27 cellular contexts compared by ENCODE assay signal in the genomic region with DNA sequence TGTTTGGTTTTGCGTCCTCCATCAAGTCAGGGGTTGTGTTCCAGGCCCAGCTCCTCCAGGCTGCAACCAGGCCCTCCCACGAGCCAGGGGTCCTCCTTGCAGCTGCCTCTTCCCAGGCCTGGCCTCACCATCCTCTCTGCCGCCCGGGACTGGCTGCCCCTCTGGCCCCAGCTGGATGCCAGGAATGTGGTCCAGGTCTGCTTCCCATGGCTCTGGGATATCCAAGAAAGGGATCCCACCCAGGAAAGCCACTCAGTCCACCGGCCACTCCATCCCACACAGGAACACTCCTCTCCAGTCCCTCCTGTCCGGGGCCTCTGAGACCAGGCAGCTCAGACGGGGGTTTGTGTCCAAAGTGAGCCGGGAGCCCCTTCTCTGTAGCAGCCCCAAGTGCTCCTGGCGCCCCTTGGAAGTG.
"Had no signal": no experiment of that assay in that cellular context is flagged by ENCODE, and none has a peak within 500 bp of the region (broad histone marks: within the 10 kb centered on the region; RNA-seq: fewer than 3 reads in every experiment).

No MANE protein-coding gene starts in this region.

- H3K4me1 ChIP-seq: left lung, lower lobe of right lung, right atrium auricular region, spleen, suprapubic skin, tibial artery, uterus had no signal

- H3K36me3 ChIP-seq: left lung, lower lobe of right lung, neutrophil, right atrium auricular region, spleen, suprapubic skin, thoracic aorta, tibial artery, uterus had no signal

- H3K27ac ChIP-seq: left lung, lower lobe of right lung, neutrophil, right atrium auricular region, skin epidermis, spleen, suprapubic skin, thoracic aorta, tibial artery, uterus had no signal

- H3K9me3 Mint-ChIP-seq: immature natural killer cell; neural crest cell; stimulated activated effector memory CD8-positive, alpha-beta T cell treated with anti-CD3 and anti-CD28 coated beads, Interleukin-12 subunit alpha, Interleukin-12 subunit beta, amount 100 ng/mL, for 72 hours; type B pancreatic cell had no signal

- H3K27ac Mint-ChIP-seq: immature natural killer cell; naive thymus-derived CD8-positive, alpha-beta T cell; nephron; progenitor cell of endocrine pancreas; stimulated activated effector memory CD8-positive, alpha-beta T cell treated with anti-CD3 and anti-CD28 coated beads, Interleukin-12 subunit alpha, Interleukin-12 subunit beta, amount 100 ng/mL, for 72 hours; stimulated activated naive CD8-positive, alpha-beta T cell treated with anti-CD3 and anti-CD28 coated beads, Interleukin-15, Interleukin-2, amounts not matched to agents 100 ng/mL and 50 ng/mL, for 24 hours; type B pancreatic cell had no signal

- H3K4me1 Mint-ChIP-seq: neural crest cell; stimulated activated effector memory CD8-positive, alpha-beta T cell treated with anti-CD3 and anti-CD28 coated beads, Interleukin-12 subunit alpha, Interleukin-12 subunit beta, amount 100 ng/mL, for 72 hours had no signal

- ATAC-seq: left colon; left lung; lower lobe of right lung; naive thymus-derived CD8-positive, alpha-beta T cell; sciatic nerve had no signal

- H3K4me3 Mint-ChIP-seq: immature natural killer cell; naive thymus-derived CD8-positive, alpha-beta T cell; nephron; neural crest cell; stimulated activated effector memory CD8-positive, alpha-beta T cell treated with anti-CD3 and anti-CD28 coated beads, Interleukin-12 subunit alpha, Interleukin-12 subunit beta, amount 100 ng/mL, for 72 hours; stimulated activated naive CD8-positive, alpha-beta T cell treated with anti-CD3 and anti-CD28 coated beads, Interleukin-15, Interleukin-2, amounts not matched to agents 100 ng/mL and 50 ng/mL, for 24 hours; type B pancreatic cell had no signal

- H3K4me3 ChIP-seq: left lung, lower lobe of right lung, right atrium auricular region, skin epidermis, spleen, suprapubic skin, thoracic aorta, tibial artery, uterus had no signal

- H3K27me3 ChIP-seq: neutrophil, right atrium auricular region, spleen, tibial artery, uterus had no signal

- H3K9me3 ChIP-seq: lower lobe of right lung, neutrophil, suprapubic skin, thoracic aorta, tibial artery had no signal

- DNase-seq: hypothalamus; immature natural killer cell; kidney; left colon; left lung; lower lobe of right lung; mammary epithelial cell; mesenchymal stem cell; naive thymus-derived CD8-positive, alpha-beta T cell; occipital lobe; spleen; stimulated activated CD4-positive, alpha-beta T cell treated with anti-CD3 and anti-CD28 coated beads, Interleukin-4, amount 100 ng/mL, for 24 hours; stimulated activated naive CD4-positive, alpha-beta T cell; tibial artery; uterus had no signal

- H3K36me3 Mint-ChIP-seq: immature natural killer cell; stimulated activated effector memory CD8-positive, alpha-beta T cell treated with anti-CD3 and anti-CD28 coated beads, Interleukin-12 subunit alpha, Interleukin-12 subunit beta, amount 100 ng/mL, for 72 hours; type B pancreatic cell had no signal

- H3K27me3 Mint-ChIP-seq: stimulated activated naive CD8-positive, alpha-beta T cell treated with anti-CD3 and anti-CD28 coated beads, Interleukin-15, Interleukin-2, amounts not matched to agents 100 ng/mL and 50 ng/mL, for 24 hours; type B pancreatic cell had no signal
